In genomic region chr1:66564250-66564649, GRCh38 we compare ENCODE assay signal across 9 cellular contexts. TPM values are rescaled to one million over a fixed set of nuclear protein-coding genes. Genes with fewer than 3 reads are reported as not detected.
DNase-seq lines count a peak whose midpoint lies in the region; FAIRE-seq and TF ChIP-seq lines count a peak whose summit lies in the region.
"Had no signal": no experiment of that assay in that cellular context is flagged by ENCODE, and none has a peak within 500 bp of the region (broad histone marks: within the 10 kb centered on the region; RNA-seq: fewer than 3 reads in every experiment).

No MANE protein-coding gene starts in this region.

- no peaks in the 10 kb centered on the region for H3K36me3 ChIP-seq in BJ (ENCODE audit: control insufficient read depth, insufficient read depth, low read length)

- no peak overlapping the region for H3K4me3 ChIP-seq in BJ (ENCODE audit: low read depth, low read length)
- H3K4me3 ChIP-seq in NB4 (ENCODE audit: low read depth, low read length) = no peak overlapping the region

- no peaks in the 10 kb centered on the region for H3K27me3 ChIP-seq in BJ (ENCODE audit: control insufficient read depth, insufficient read depth, low read length)

- TF ChIP-seq POLR2A in NB4 (IDR thresholded peaks at IDR 0.05; ENCODE audit: extremely low read depth, insufficient read length) = no peak
- TF ChIP-seq POLR2A in GM12891 (IDR thresholded peaks at IDR 0.05; ENCODE audit: low read depth, low read length) = no peak

- TF ChIP-seq CTCF in BJ (IDR thresholded peaks at IDR 0.05; ENCODE audit: insufficient read depth, low read depth, low read length) (no peak), NB4 (IDR thresholded peaks at IDR 0.05; ENCODE audit: low read depth, low read length) (no peak)

- CTCF ChIA-PET in BJ (lab: Yijun Ruan, JAX) = interaction anchor here (1.3 kb wide), 1 partner anchor 118 kb away, joined by 3 read pairs; no protein-coding TSS in a partner anchor

- POLR2A ChIA-PET in BJ (lab: Charles Lee) = no interaction called here

- peak; percentile 97 for DNase-seq in BJ (ENCODE audit: low read depth)
- peak; percentile 72 for DNase-seq in NB4 (ENCODE audit: low read depth)
- peak; percentile 94 for DNase-seq in dedifferentiated amniotic fluid mesenchymal stem cell (ENCODE audit: extremely low spot score)
- DNase-seq in non-pigmented ciliary epithelial cell (ENCODE audit: low read depth) = peak; percentile 99
- DNase-seq in NCI-H774 (lab: John Stamatoyannopoulos, UW) = no peak
- no peak for DNase-seq in globus pallidus (ENCODE audit: low spot score)
- DNase-seq in GM12891 (ENCODE audit: insufficient read length, low spot score) = no peak
- no peak for DNase-seq in T-helper 9 cell
- DNase-seq: GF-D8 had no signal

- no peak for FAIRE-seq in GM12891 (lab: Jason Lieb, UNC)

TF ChIP-seq in GM12891, 5 proteins besides CTCF, POLR2A, EP300 and RAD21:
- TF ChIP-seq PAX5 (IDR thresholded peaks at IDR 0.05; ENCODE audit: insufficient read depth, low read length, severe bottlenecking) (no peak), SPI1 (IDR thresholded peaks at IDR 0.05; ENCODE audit: low read depth, low read length) (no peak), POLR2AphosphoS5 (IDR thresholded peaks at IDR 0.05; ENCODE audit: low read depth, low read length) (no peak), POU2F2 (IDR thresholded peaks at IDR 0.05; ENCODE audit: low read depth, low read length) (no peak), TAF1 (IDR thresholded peaks at IDR 0.05; ENCODE audit: low read depth, low read length) (no peak)

RNA-seq across cellular contexts. Expression of gene SGIP1, which starts 30.3 kb away (rescaled TPM):
- 49.4 and 62.3 TPM in 2 replicates for polyA plus RNA-seq in BJ (2011; rRNA removed)
- 73.5 and 76.4 TPM in 2 replicates for polyA minus RNA-seq in BJ (2011; rRNA and poly(A)+ RNA removed)
- not detected for polyA plus RNA-seq in GM12891 (2012; ENCODE audit: low read depth, missing spikeins)

Comparison
In these comparisons a context has a peak if more than half of its experiments do, and no peak if none do; other contexts are left out.
1. DNase-seq: peak in BJ (single experiment), NB4 (single experiment), dedifferentiated amniotic fluid mesenchymal stem cell (single experiment) and non-pigmented ciliary epithelial cell (single experiment); none in NCI-H774 (single experiment), globus pallidus (single experiment), GM12891 (single experiment) and T-helper 9 cell (single experiment).